Comparison of ENCODE assay signal across 8 cellular contexts in genomic region chr5:95646226-95646568, GRCh38. TPM values are rescaled to one million over a fixed set of nuclear protein-coding genes. Genes with fewer than 3 reads are reported as not detected.
DNase-seq lines count a peak whose midpoint lies in the region; ATAC-seq and TF ChIP-seq lines count a peak whose summit lies in the region.
"Not testable (repeated sequence)": the region's sequence is repeated elsewhere in the genome, so short reads cannot be mapped to it uniquely, and the experiment has no call there.
"Had no signal": no experiment of that assay in that cellular context is flagged by ENCODE, and none has a peak within 500 bp of the region (broad histone marks: within the 10 kb centered on the region; RNA-seq: fewer than 3 reads in every experiment).

No MANE protein-coding gene starts in this region.

- peak overlapping the region; percentile 76 for H2AFZ ChIP-seq in smooth muscle cell (ENCODE audit: low read depth)

- DNase-seq in RWPE1 (ENCODE audit: low spot score); activated T-helper 2 cell treated with anti-CD3 and anti-CD28 coated beads, Interferon-gamma antibody, Interleukin-2, Interleukin-4, amounts not matched to agents 10 μg/mL and 5 μg/mL and 100 μg/mL, durations not matched to agents 14 hours and 24 hours and 36 hours (ENCODE audit: low spot score); right cardiac atrium; natural killer cell; smooth muscle cell (lab: John Stamatoyannopoulos, UW; ENCODE audit: unreplicated experiment): not testable (repeated sequence)

- POLR2A ChIA-PET in RWPE1 (lab: Yijun Ruan, JAX; ENCODE audit: low non-redundant PET), result interaction anchor here (0.7 kb wide), 1 partner anchor 85 kb away, joined by 6 read pairs; the partner anchor contains the start of gene RHOBTB3

- H3K9me3 ChIP-seq in right cardiac atrium (ENCODE audit: control insufficient read depth, low read length); smooth muscle cell (replicated peaks; ENCODE audit: low read depth): not testable (repeated sequence)

- H3K36me3 ChIP-seq in smooth muscle cell (ENCODE audit: low read depth), result not testable (repeated sequence)

- not testable (repeated sequence) for H3K9ac ChIP-seq in smooth muscle cell (ENCODE audit: low read depth)

- not testable (repeated sequence) for H3K27me3 Mint-ChIP-seq in activated T-helper 2 cell treated with anti-CD3 and anti-CD28 coated beads, Interferon-gamma antibody, Interleukin-2, Interleukin-4, amounts not matched to agents 10 μg/mL and 5 μg/mL and 100 μg/mL, durations not matched to agents 14 hours and 24 hours and 36 hours (ENCODE audit: low read depth); natural killer cell (ENCODE audit: low read depth in 2 of 2)

- H3K79me2 ChIP-seq in smooth muscle cell (ENCODE audit: low read depth), result not testable (repeated sequence)

- ATAC-seq in right cardiac atrium, natural killer cell: not testable (repeated sequence)

- H3K27ac ChIP-seq in RWPE1 (peak overlapping the region; percentile 92), cingulate gyrus (ENCODE audit: low read depth, low read length) (peak overlapping the region; percentile 93), right cardiac atrium (ENCODE audit: low read length) (peak overlapping the region; percentile 26), smooth muscle cell (ENCODE audit: low read depth) (peak overlapping the region; percentile 86)

- H4K20me1 ChIP-seq in smooth muscle cell (ENCODE audit: low read depth), result not testable (repeated sequence)

- not testable (repeated sequence) for H3K4me1 ChIP-seq in right cardiac atrium (ENCODE audit: control insufficient read depth, insufficient read depth, low read length); smooth muscle cell (ENCODE audit: low read depth)

- TF ChIP-seq CTCF in RWPE1 (conservative IDR thresholded peaks at IDR 0.05; ENCODE audit: low read depth); natural killer cell (IDR thresholded peaks at IDR 0.05); smooth muscle cell (IDR thresholded peaks at IDR 0.05; ENCODE audit: borderline replicate concordance, insufficient read depth, poor library complexity, severe bottlenecking): not testable (repeated sequence)

- H3F3A ChIP-seq in smooth muscle cell (ENCODE audit: low read depth), result peaks cover 14% of the 10 kb centered on the region

- CTCF ChIA-PET in RWPE1 (lab: Yijun Ruan, JAX), result interaction anchor here (0.7 to 1.2 kb wide), 4 partner anchors 86 to 202 kb away, joined by 3 to 5 read pairs (median 4); no protein-coding TSS in a partner anchor

- peaks cover 30% of the 10 kb centered on the region for H3K4me1 Mint-ChIP-seq in activated T-helper 2 cell treated with anti-CD3 and anti-CD28 coated beads, Interferon-gamma antibody, Interleukin-2, Interleukin-4, amounts not matched to agents 10 μg/mL and 5 μg/mL and 100 μg/mL, durations not matched to agents 14 hours and 24 hours and 36 hours (ENCODE audit: low read depth)
- H3K4me1 Mint-ChIP-seq in natural killer cell, result peaks cover 8 to 16% of the 10 kb centered on the region in 2 donors

- peak overlapping the region; percentile 94 for H3K4me2 ChIP-seq in smooth muscle cell

- peak overlapping the region; percentile 71 for H3K4me3 Mint-ChIP-seq in activated T-helper 2 cell treated with anti-CD3 and anti-CD28 coated beads, Interferon-gamma antibody, Interleukin-2, Interleukin-4, amounts not matched to agents 10 μg/mL and 5 μg/mL and 100 μg/mL, durations not matched to agents 14 hours and 24 hours and 36 hours (ENCODE audit: low read depth)
- H3K4me3 Mint-ChIP-seq in natural killer cell, result peak overlapping the region; percentile 83

- H3K36me3 Mint-ChIP-seq in activated T-helper 2 cell treated with anti-CD3 and anti-CD28 coated beads, Interferon-gamma antibody, Interleukin-2, Interleukin-4, amounts not matched to agents 10 μg/mL and 5 μg/mL and 100 μg/mL, durations not matched to agents 14 hours and 24 hours and 36 hours (ENCODE audit: low read depth); natural killer cell: not testable (repeated sequence)

- not testable (repeated sequence) for H3K9me3 Mint-ChIP-seq in activated T-helper 2 cell treated with anti-CD3 and anti-CD28 coated beads, Interferon-gamma antibody, Interleukin-2, Interleukin-4, amounts not matched to agents 10 μg/mL and 5 μg/mL and 100 μg/mL, durations not matched to agents 14 hours and 24 hours and 36 hours; natural killer cell

- not testable (repeated sequence) for H3K27me3 ChIP-seq in right cardiac atrium (ENCODE audit: control insufficient read depth, insufficient read depth); smooth muscle cell (ENCODE audit: low read depth)

- peak overlapping the region; percentile 76 for H3K27ac Mint-ChIP-seq in activated T-helper 2 cell treated with anti-CD3 and anti-CD28 coated beads, Interferon-gamma antibody, Interleukin-2, Interleukin-4, amounts not matched to agents 10 μg/mL and 5 μg/mL and 100 μg/mL, durations not matched to agents 14 hours and 24 hours and 36 hours
- peak overlapping the region; percentile 85 to 95 for H3K27ac Mint-ChIP-seq in natural killer cell

- WGBS in right cardiac atrium, result 86% methylated on average over 17 of the region's 17 CpGs
- 93% methylated on average over 17 of the region's 17 CpGs for WGBS in smooth muscle cell (ENCODE audit: low lambda C conversion rate)

- H3K4me3 ChIP-seq in GM08714 (ENCODE audit: low read length) (peak overlapping the region; percentile 5; the same call in 1 of the 2 replicates), smooth muscle cell (peak overlapping the region; percentile 68)
- H3K4me3 ChIP-seq in right cardiac atrium (ENCODE audit: low read length), result not testable (repeated sequence)

- intact Hi-C loops in activated T-helper 2 cell treated with anti-CD3 and anti-CD28 coated beads, Interferon-gamma antibody, Interleukin-2, Interleukin-4, amounts not matched to agents 10 μg/mL and 5 μg/mL and 100 μg/mL, durations not matched to agents 14 hours and 24 hours and 36 hours (cut with micrococcal nuclease), result loop anchor here (1.0 to 10.0 kb wide), 6 partner anchors 14 to 1016 kb away; partner anchors contain the start of genes ARSK, CAST, ELL2 and GLRX
- intact Hi-C loops in right cardiac atrium (cut with DNase I) (loop anchor here in 2 of 4 donors (5.0 kb wide), 3 partner anchors 86 to 201 kb away; partner anchors contain the start of gene RHOBTB3 (in 1 of the 2)), natural killer cell (cut with micrococcal nuclease) (loop anchor here (1.0 to 5.0 kb wide), 4 partner anchors 85 to 1291 kb away; partner anchors contain the start of genes ARSK, GLRX, LNPEP and RHOBTB3)

RNA-seq across cellular contexts. Expression of gene RFESD, which starts 0.4 kb away (rescaled TPM):
- total RNA-seq in activated T-helper 2 cell treated with anti-CD3 and anti-CD28 coated beads, Interferon-gamma antibody, Interleukin-2, Interleukin-4, amounts not matched to agents 10 μg/mL and 5 μg/mL and 100 μg/mL, durations not matched to agents 14 hours and 24 hours and 36 hours, result 0.94 and 2.9 TPM in 2 replicates
- total RNA-seq in right cardiac atrium (1 to 10 TPM; 3.4 to 9.4 (median 4.9) TPM), natural killer cell (1 to 10 TPM in 2 of 3 donors, under 1 TPM in 1; 0.96 to 1.5 (median 1.4) TPM), smooth muscle cell (0.45 and 6.8 TPM in 2 replicates)
- polyA plus RNA-seq in right cardiac atrium (3.2 TPM), smooth muscle cell (3.6 and 8.2 TPM in 2 replicates)

RNA-seq across cellular contexts. Expression of gene GPR150, which starts 26.3 kb away (rescaled TPM):
- 0.11 and 0.14 TPM in 2 replicates for total RNA-seq in activated T-helper 2 cell treated with anti-CD3 and anti-CD28 coated beads, Interferon-gamma antibody, Interleukin-2, Interleukin-4, amounts not matched to agents 10 μg/mL and 5 μg/mL and 100 μg/mL, durations not matched to agents 14 hours and 24 hours and 36 hours
- total RNA-seq in right cardiac atrium (under 1 TPM in 2 of 4 donors, not detected in 2; 0.15 to 0.25 TPM), natural killer cell (under 1 TPM; 0.63 to 0.97 (median 0.89) TPM), smooth muscle cell (0.04 TPM in 1 of 2 replicates, not detected in the other)
- polyA plus RNA-seq in right cardiac atrium (0.09 TPM), smooth muscle cell (0.13 and 0.77 TPM in 2 replicates)
- total RNA-seq: foreskin keratinocyte had no signal

RNA-seq across cellular contexts. Expression of gene SPATA9, which starts 36.6 kb away (rescaled TPM):
- total RNA-seq in activated T-helper 2 cell treated with anti-CD3 and anti-CD28 coated beads, Interferon-gamma antibody, Interleukin-2, Interleukin-4, amounts not matched to agents 10 μg/mL and 5 μg/mL and 100 μg/mL, durations not matched to agents 14 hours and 24 hours and 36 hours, result not detected in 2 replicates
- total RNA-seq in right cardiac atrium (under 1 TPM; 0.11 to 0.59 (median 0.49) TPM), natural killer cell (1 to 10 TPM; 1.3 to 2.1 (median 2.0) TPM), smooth muscle cell (0.27 TPM in 1 of 2 replicates, not detected in the other)
- polyA plus RNA-seq in right cardiac atrium (0.25 TPM), smooth muscle cell (0.54 TPM in 1 of 2 replicates, not detected in the other)
- total RNA-seq: foreskin keratinocyte had no signal
- polyA plus RNA-seq: foreskin keratinocyte had no signal

Comparison
In these comparisons a context has a peak if more than half of its experiments do, and no peak if none do; other contexts are left out.
1. H3K27ac ChIP-seq: peak in every context shown above with its lines; median percentile 93 in cingulate gyrus; 92 in RWPE1; 86 in smooth muscle cell; 26 in right cardiac atrium.